9 cellular contexts compared by ENCODE assay signal in the genomic region with DNA sequence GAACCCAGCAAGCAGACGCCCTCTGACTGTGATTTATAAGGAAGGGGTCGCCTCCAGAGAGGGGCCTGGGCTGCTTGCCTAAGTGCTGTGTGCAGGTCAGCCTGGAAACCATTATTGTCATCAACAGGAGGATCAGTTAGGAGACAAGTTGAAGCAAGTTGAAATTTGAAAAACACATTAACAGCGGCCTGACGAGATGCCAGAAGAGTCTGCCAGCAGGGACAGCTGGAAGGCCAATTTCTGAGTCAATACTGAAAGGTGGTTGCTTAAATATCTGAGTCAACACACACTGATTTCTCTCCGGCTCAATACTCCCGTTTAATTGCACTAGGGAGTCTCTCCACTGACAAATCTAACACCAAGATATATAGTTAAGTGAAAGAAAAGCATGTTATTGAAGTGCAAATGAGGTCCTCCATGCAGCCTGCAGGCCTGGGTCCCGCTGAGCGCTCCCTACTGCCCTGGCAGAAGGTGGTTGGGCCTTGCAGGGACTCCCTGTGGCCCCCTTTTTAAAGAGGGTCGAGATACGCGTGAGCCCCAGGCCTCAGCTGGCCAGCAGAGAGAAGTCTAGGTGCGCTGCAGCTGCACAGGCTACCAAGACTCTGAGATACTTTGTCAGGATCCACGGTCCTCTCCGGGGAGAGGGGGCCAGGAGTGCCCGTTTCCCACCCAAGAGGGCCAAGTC.
A peak's percentile ranks its signal among the peaks of the same experiment; 100 is the strongest.
DNase-seq lines count a peak whose midpoint lies in the region; TF ChIP-seq lines count a peak whose summit lies in the region.
"Had no signal": no experiment of that assay in that cellular context is flagged by ENCODE, and none has a peak within 500 bp of the region (broad histone marks: within the 10 kb centered on the region; RNA-seq: fewer than 3 reads in every experiment).

No MANE protein-coding gene starts in this region.

- H3K4me3 ChIP-seq in breast epithelium, result no peak overlapping the region
- no peak overlapping the region for H3K4me3 ChIP-seq in lower leg skin (ENCODE audit: low read depth, poor library complexity, severe bottlenecking)

- H3K9me3 ChIP-seq in breast epithelium, result no peaks in the 10 kb centered on the region

- no peaks in the 10 kb centered on the region for H3K36me3 ChIP-seq in breast epithelium

- no peaks in the 10 kb centered on the region for H3K4me1 ChIP-seq in breast epithelium

- DNase-seq in DMS 273 treated with DMSO at 0.1 percent for 48 hours (lab: John Stamatoyannopoulos, UW), result peak; percentile 83
- DNase-seq in NCI-H146 (lab: John Stamatoyannopoulos, UW), result peak; percentile 86
- peak in 1 of 2 donors; percentile 67 for DNase-seq in breast epithelium (ENCODE audit: low spot score in 2 of 2)
- peak; percentile 79 to 89 for DNase-seq in lower leg skin (ENCODE audit: low spot score in 2 of 2)
- DNase-seq in GM10266 (ENCODE audit: extremely low spot score), result no peak
- no peak for DNase-seq in activated naive CD4-positive, alpha-beta T cell (lab: John Stamatoyannopoulos, UW)
- DNase-seq in putamen (ENCODE audit: low spot score), result no peak
- DNase-seq in NOMO-1 treated with DMSO at 0.1 percent for 48 hours (lab: John Stamatoyannopoulos, UW; ENCODE audit: unreplicated experiment), result no peak
- DNase-seq: stimulated activated naive CD8-positive, alpha-beta T cell treated with anti-CD3 and anti-CD28 coated beads, Interleukin-15, amount 100 ng/mL, for 72 hours had no signal

- TF ChIP-seq CTCF in breast epithelium (IDR thresholded peaks at IDR 0.05) (no peak), lower leg skin (IDR thresholded peaks at IDR 0.05) (no peak), GM10266 (IDR thresholded peaks at IDR 0.05; ENCODE audit: control insufficient read depth, insufficient read depth, low read depth, missing control alignments) (no peak)

- intact Hi-C loops in breast epithelium (cut with DNase I; ENCODE audit: low total_unique reads), result no loop called here
- intact Hi-C loops in lower leg skin (cut with DNase I; ENCODE audit: low total_unique reads), result no loop called here

- WGBS in lower leg skin, 2 donors, result 52 to 59% methylated on average over 15 of the region's 15 CpGs

- H3K27me3 ChIP-seq in breast epithelium, result no peaks in the 10 kb centered on the region

- H3K27ac ChIP-seq in breast epithelium, result peak overlapping the region; percentile 29 to 48

- TF ChIP-seq POLR2A in breast epithelium (IDR thresholded peaks at IDR 0.05) (no peak), lower leg skin (IDR thresholded peaks at IDR 0.05) (no peak)

Comparison
In these comparisons a context has a peak if more than half of its experiments do, and no peak if none do; other contexts are left out.
1. DNase-seq: peak in DMS 273 treated with DMSO at 0.1 percent for 48 hours (single experiment), NCI-H146 (single experiment) and lower leg skin (2 of 2); none in GM10266 (single experiment), activated naive CD4-positive, alpha-beta T cell (0 of 4), putamen (single experiment) and NOMO-1 treated with DMSO at 0.1 percent for 48 hours (single experiment).